ENCODE assay signal across 12 cellular contexts in genomic region chr2:41722668-41723369, GRCh38.
DNase-seq lines count a peak whose midpoint lies in the region; ATAC-seq and TF ChIP-seq lines count a peak whose summit lies in the region.
"Had no signal": no experiment of that assay in that cellular context is flagged by ENCODE, and none has a peak within 500 bp of the region (broad histone marks: within the 10 kb centered on the region; RNA-seq: fewer than 3 reads in every experiment).

No MANE protein-coding gene starts in this region.

- WGBS in right cardiac atrium = 67% methylated on average over 6 of the region's 6 CpGs

- no peaks in the 10 kb centered on the region for H3K36me3 ChIP-seq in MG63
- H3K36me3 ChIP-seq in Karpas-422 (ENCODE audit: insufficient read depth, low read length) = no peaks in the 10 kb centered on the region

- H3K4me3 ChIP-seq in MG63 (no peak overlapping the region), astrocyte of the cerebellum (ENCODE audit: low read depth, low read length) (no peak overlapping the region), right cardiac atrium (ENCODE audit: low read length) (no peak overlapping the region), Karpas-422 (ENCODE audit: low read length) (no peak overlapping the region)
- H3K4me3 ChIP-seq: skin epidermis had no signal

- DNase-seq in MG63 (peak; percentile 70), astrocyte of the cerebellum (ENCODE audit: low read depth) (peak; percentile 15), right cardiac atrium (peak; percentile 27 to 68 (median 58)), smooth muscle cell of the brain vasculature (ENCODE audit: low read depth, low spot score) (peak; percentile 33), HuH-7 (ENCODE audit: low spot score) (no peak), Karpas-422 (no peak)
- DNase-seq in stimulated activated CD4-positive, alpha-beta T cell treated with anti-CD3 and anti-CD28 coated beads, Interleukin-15, amount 100 ng/mL, for 24 hours = no peak
- DNase-seq: activated T-cell treated with anti-CD3 and anti-CD28 coated beads for 4 hours; DMS79; NK-92 treated with Interleukin-12 subunit alpha and Interleukin-12 subunit beta, amount 100 ng/mL, for 24 hours; stimulated activated naive CD8-positive, alpha-beta T cell treated with anti-CD3 and anti-CD28 coated beads, Interleukin-15, Interleukin-2, amounts not matched to agents 100 U/mL and 50 U/mL, for 24 hours had no signal

- no peak overlapping the region for H3K4me2 ChIP-seq in Karpas-422 (ENCODE audit: low read depth, low read length, poor library complexity, severe bottlenecking)

- no peak overlapping the region for H2AFZ ChIP-seq in Karpas-422 (ENCODE audit: low read length)

- H3K9ac ChIP-seq in Karpas-422 (ENCODE audit: low read length) = no peak overlapping the region

- H3K4me1 ChIP-seq in right cardiac atrium (ENCODE audit: control insufficient read depth, insufficient read depth, low read length) (no peaks in the 10 kb centered on the region), Karpas-422 (ENCODE audit: low read length) (no peaks in the 10 kb centered on the region)

- peak; percentile 94 to 95 for ATAC-seq in right cardiac atrium
- ATAC-seq: stimulated activated naive CD8-positive, alpha-beta T cell treated with anti-CD3 and anti-CD28 coated beads, Interleukin-15, Interleukin-2, amounts not matched to agents 100 U/mL and 50 U/mL, for 24 hours had no signal

- TF ChIP-seq CTCF in astrocyte of the cerebellum (IDR thresholded peaks at IDR 0.05; ENCODE audit: low read depth, low read length, missing control alignments) = no peak

- H3K79me2 ChIP-seq in Karpas-422 (ENCODE audit: low read length) = no peaks in the 10 kb centered on the region

- H3K27ac ChIP-seq in right cardiac atrium (ENCODE audit: low read length) = no peak overlapping the region
- no peak overlapping the region for H3K27ac ChIP-seq in Karpas-422 (ENCODE audit: low read length)
- H3K27ac ChIP-seq: skin epidermis had no signal

- H3K9me3 ChIP-seq in MG63 = no peaks in the 10 kb centered on the region
- H3K9me3 ChIP-seq in right cardiac atrium (ENCODE audit: control insufficient read depth, low read length) = no peaks in the 10 kb centered on the region
- H3K9me3 ChIP-seq in Karpas-422 (ENCODE audit: low read length) = no peaks in the 10 kb centered on the region

- in situ Hi-C loops in astrocyte of the cerebellum (cut with HindIII; ENCODE audit: low sequenced_read_pairs) = no loop called here

- intact Hi-C loops in right cardiac atrium (cut with DNase I) = no loop called here

- no peaks in the 10 kb centered on the region for H3K27me3 ChIP-seq in MG63
- H3K27me3 ChIP-seq in right cardiac atrium (ENCODE audit: control insufficient read depth, insufficient read depth) = no peaks in the 10 kb centered on the region
- H3K27me3 ChIP-seq in Karpas-422 (ENCODE audit: low read length) = no peaks in the 10 kb centered on the region

- H3K9me2 ChIP-seq in Karpas-422 (replicated peaks; ENCODE audit: insufficient read depth, low read length) = no peaks in the 10 kb centered on the region

- H4K20me1 ChIP-seq in Karpas-422 (ENCODE audit: insufficient read depth, low read depth, low read length) = no peaks in the 10 kb centered on the region

Comparison
In these comparisons a context has a peak if more than half of its experiments do, and no peak if none do; other contexts are left out.
1. DNase-seq: peak in MG63 (single experiment), astrocyte of the cerebellum (single experiment), right cardiac atrium (3 of 3) and smooth muscle cell of the brain vasculature (single experiment); none in HuH-7 (single experiment), Karpas-422 (single experiment) and stimulated activated CD4-positive, alpha-beta T cell treated with anti-CD3 and anti-CD28 coated beads, Interleukin-15, amount 100 ng/mL, for 24 hours (single experiment).